8 cellular contexts compared by ENCODE assay signal in genomic region chr12:65740873-65741600, GRCh38.
DNase-seq lines count a peak whose midpoint lies in the region; ATAC-seq and TF ChIP-seq lines count a peak whose summit lies in the region.

No MANE protein-coding gene starts in this region.

- peak overlapping the region; percentile 72 for H3K9ac ChIP-seq in SK-N-MC (ENCODE audit: insufficient read length)

- peak; percentile 94 for DNase-seq in GM10266 (ENCODE audit: extremely low spot score)
- no peak for DNase-seq in SK-N-MC (ENCODE audit: low read depth, low spot score)
- DNase-seq in amniotic epithelial cell (ENCODE audit: low read depth) = peak; percentile 58
- DNase-seq in left cardiac atrium = peak; percentile 79
- DNase-seq in prostate gland (ENCODE audit: low spot score) = peak; percentile 30
- no peak for DNase-seq in NCI-H345 treated with DMSO at 0.1 percent for 48 hours (lab: John Stamatoyannopoulos, UW; ENCODE audit: unreplicated experiment)

- WGBS in prostate gland = 16% methylated on average over 38 of the region's 42 CpGs
- WGBS in urinary bladder = 13% methylated on average over 39 of the region's 42 CpGs

- peak overlapping the region; percentile 67 for H3K27ac ChIP-seq in SK-N-MC
- H3K27ac ChIP-seq in prostate gland = no peak overlapping the region
- no peak overlapping the region for H3K27ac ChIP-seq in urinary bladder (ENCODE audit: low read depth)

- H3K27me3 ChIP-seq in prostate gland (replicated peaks; ENCODE audit: insufficient read depth) = peaks cover 5% of the 10 kb centered on the region

- H3K4me1 ChIP-seq in prostate gland (replicated peaks) (no peaks in the 10 kb centered on the region), urinary bladder (ENCODE audit: insufficient read depth) (no peaks in the 10 kb centered on the region)

- peak; percentile 68 for ATAC-seq in HG03095 (IDR thresholded peaks at IDR 0.05; ENCODE audit: unreplicated experiment)
- peak; percentile 95 to 98 for ATAC-seq in left cardiac atrium

- H3K9me3 ChIP-seq in SK-N-MC (ENCODE audit: low read depth, low read length) (no peaks in the 10 kb centered on the region), prostate gland (no peaks in the 10 kb centered on the region)

- no peak for TF ChIP-seq POLR2A in prostate gland (IDR thresholded peaks at IDR 0.05)

- intact Hi-C loops in left cardiac atrium (cut with DNase I) (no loop called here), prostate gland (cut with DNase I) (no loop called here)

- peak overlapping the region; percentile 79 for H3K4me3 ChIP-seq in SK-N-MC
- H3K4me3 ChIP-seq in prostate gland = peak overlapping the region; percentile 26 to 33
- peak overlapping the region; percentile 46 for H3K4me3 ChIP-seq in urinary bladder (ENCODE audit: low read depth, low read length)

- H3K36me3 ChIP-seq in SK-N-MC (ENCODE audit: insufficient read depth, low read length) = no peaks in the 10 kb centered on the region
- H3K36me3 ChIP-seq in prostate gland = no peaks in the 10 kb centered on the region
- no peaks in the 10 kb centered on the region for H3K36me3 ChIP-seq in urinary bladder (ENCODE audit: insufficient read depth)

- TF ChIP-seq CTCF in GM10266 (IDR thresholded peaks at IDR 0.05; ENCODE audit: control insufficient read depth, insufficient read depth, low read depth, missing control alignments) = no peak
- no peak for TF ChIP-seq CTCF in prostate gland (IDR thresholded peaks at IDR 0.05)

Comparison
In these comparisons a context has a peak if more than half of its experiments do, and no peak if none do; other contexts are left out.
1. DNase-seq: peak in GM10266 (single experiment), amniotic epithelial cell (single experiment), left cardiac atrium (single experiment) and prostate gland (single experiment); none in SK-N-MC (single experiment) and NCI-H345 treated with DMSO at 0.1 percent for 48 hours (single experiment).
2. Peak in every context shown above with its lines, with median percentiles within 50 percentile points of each other: H3K4me3 ChIP-seq.